In the genomic region with DNA sequence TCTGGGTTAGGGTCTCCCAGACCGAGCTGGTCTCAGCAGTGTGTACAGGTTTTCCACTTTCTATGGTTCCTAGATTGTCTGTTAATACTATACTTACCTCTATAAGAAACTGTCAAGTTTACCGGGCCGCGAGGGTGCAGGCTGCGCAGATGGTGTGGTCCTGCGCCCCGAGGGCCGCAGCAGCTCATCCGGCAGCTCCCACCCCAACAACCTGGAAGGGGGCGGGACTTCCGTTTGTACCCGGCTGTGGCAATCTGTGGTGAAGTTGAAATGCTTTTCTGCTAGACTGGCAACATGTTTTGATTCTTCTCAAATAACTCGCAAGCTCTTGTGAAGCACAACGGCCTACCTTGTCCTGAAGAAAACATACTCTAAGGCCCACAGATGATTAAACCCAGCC, we compare ENCODE assay signal across 2 cellular contexts.
TF ChIP-seq lines count a peak whose summit lies in the region.

CLEC9A (plus strand) TSS at position 237 of the 400 bp plus-strand sequence. CDS start 22,006 bp downstream, outside the sequence.

TF ChIP-seq in SK-N-SH, 30 proteins besides CTCF, POLR2A, EP300 and RAD21:
- TF ChIP-seq USF1 (IDR thresholded peaks at IDR 0.05; ENCODE audit: borderline replicate concordance, low read depth) (no peak), SIN3A (IDR thresholded peaks at IDR 0.05; ENCODE audit: borderline replicate concordance, low read depth, low read length) (no peak), GABPA (IDR thresholded peaks at IDR 0.05; ENCODE audit: low read depth) (0 out of 2 replicates have a peak, but pooled peaks have one; percentile 15), IRF3 (IDR thresholded peaks at IDR 0.05; ENCODE audit: low read depth, low read length) (no peak)

TF ChIP-seq in SK-N-SH treated with all-trans-retinoic acid at 6 μM for 48 hours, 23 proteins besides CTCF, POLR2A, EP300 and RAD21 (continued from another document):
- TF ChIP-seq, protein P1, sequence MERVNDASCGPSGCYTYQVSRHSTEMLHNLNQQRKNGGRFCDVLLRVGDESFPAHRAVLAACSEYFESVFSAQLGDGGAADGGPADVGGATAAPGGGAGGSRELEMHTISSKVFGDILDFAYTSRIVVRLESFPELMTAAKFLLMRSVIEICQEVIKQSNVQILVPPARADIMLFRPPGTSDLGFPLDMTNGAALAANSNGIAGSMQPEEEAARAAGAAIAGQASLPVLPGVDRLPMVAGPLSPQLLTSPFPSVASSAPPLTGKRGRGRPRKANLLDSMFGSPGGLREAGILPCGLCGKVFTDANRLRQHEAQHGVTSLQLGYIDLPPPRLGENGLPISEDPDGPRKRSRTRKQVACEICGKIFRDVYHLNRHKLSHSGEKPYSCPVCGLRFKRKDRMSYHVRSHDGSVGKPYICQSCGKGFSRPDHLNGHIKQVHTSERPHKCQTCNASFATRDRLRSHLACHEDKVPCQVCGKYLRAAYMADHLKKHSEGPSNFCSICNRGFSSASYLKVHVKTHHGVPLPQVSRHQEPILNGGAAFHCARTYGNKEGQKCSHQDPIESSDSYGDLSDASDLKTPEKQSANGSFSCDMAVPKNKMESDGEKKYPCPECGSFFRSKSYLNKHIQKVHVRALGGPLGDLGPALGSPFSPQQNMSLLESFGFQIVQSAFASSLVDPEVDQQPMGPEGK (CRISPR knock-in tag; IDR thresholded peaks at IDR 0.05; ENCODE audit: borderline replicate concordance) = no peak
- TF ChIP-seq SNAI2 (CRISPR knock-in tag; IDR thresholded peaks at IDR 0.05) (no peak), TOX (CRISPR knock-in tag; IDR thresholded peaks at IDR 0.05; ENCODE audit: borderline replicate concordance) (no peak), CSDC2 (CRISPR knock-in tag; IDR thresholded peaks at IDR 0.05) (no peak), ZNF565 (CRISPR knock-in tag; conservative IDR thresholded peaks at IDR 0.05; ENCODE audit: low read depth) (no peak), GLIS3 (CRISPR knock-in tag; IDR thresholded peaks at IDR 0.05) (no peak), ZFP30 (CRISPR knock-in tag; IDR thresholded peaks at IDR 0.05) (no peak), ISL1 (CRISPR knock-in tag; IDR thresholded peaks at IDR 0.05) (no peak), ZC3H10 (CRISPR knock-in tag; IDR thresholded peaks at IDR 0.05) (no peak), ARNTL (CRISPR knock-in tag; IDR thresholded peaks at IDR 0.05; ENCODE audit: borderline replicate concordance, low read depth) (no peak)
- TF ChIP-seq, protein P2, sequence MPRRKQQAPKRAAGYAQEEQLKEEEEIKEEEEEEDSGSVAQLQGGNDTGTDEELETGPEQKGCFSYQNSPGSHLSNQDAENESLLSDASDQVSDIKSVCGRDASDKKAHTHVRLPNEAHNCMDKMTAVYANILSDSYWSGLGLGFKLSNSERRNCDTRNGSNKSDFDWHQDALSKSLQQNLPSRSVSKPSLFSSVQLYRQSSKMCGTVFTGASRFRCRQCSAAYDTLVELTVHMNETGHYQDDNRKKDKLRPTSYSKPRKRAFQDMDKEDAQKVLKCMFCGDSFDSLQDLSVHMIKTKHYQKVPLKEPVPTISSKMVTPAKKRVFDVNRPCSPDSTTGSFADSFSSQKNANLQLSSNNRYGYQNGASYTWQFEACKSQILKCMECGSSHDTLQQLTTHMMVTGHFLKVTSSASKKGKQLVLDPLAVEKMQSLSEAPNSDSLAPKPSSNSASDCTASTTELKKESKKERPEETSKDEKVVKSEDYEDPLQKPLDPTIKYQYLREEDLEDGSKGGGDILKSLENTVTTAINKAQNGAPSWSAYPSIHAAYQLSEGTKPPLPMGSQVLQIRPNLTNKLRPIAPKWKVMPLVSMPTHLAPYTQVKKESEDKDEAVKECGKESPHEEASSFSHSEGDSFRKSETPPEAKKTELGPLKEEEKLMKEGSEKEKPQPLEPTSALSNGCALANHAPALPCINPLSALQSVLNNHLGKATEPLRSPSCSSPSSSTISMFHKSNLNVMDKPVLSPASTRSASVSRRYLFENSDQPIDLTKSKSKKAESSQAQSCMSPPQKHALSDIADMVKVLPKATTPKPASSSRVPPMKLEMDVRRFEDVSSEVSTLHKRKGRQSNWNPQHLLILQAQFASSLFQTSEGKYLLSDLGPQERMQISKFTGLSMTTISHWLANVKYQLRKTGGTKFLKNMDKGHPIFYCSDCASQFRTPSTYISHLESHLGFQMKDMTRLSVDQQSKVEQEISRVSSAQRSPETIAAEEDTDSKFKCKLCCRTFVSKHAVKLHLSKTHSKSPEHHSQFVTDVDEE (CRISPR knock-in tag; IDR thresholded peaks at IDR 0.05) = no peak
- TF ChIP-seq, protein P3, sequence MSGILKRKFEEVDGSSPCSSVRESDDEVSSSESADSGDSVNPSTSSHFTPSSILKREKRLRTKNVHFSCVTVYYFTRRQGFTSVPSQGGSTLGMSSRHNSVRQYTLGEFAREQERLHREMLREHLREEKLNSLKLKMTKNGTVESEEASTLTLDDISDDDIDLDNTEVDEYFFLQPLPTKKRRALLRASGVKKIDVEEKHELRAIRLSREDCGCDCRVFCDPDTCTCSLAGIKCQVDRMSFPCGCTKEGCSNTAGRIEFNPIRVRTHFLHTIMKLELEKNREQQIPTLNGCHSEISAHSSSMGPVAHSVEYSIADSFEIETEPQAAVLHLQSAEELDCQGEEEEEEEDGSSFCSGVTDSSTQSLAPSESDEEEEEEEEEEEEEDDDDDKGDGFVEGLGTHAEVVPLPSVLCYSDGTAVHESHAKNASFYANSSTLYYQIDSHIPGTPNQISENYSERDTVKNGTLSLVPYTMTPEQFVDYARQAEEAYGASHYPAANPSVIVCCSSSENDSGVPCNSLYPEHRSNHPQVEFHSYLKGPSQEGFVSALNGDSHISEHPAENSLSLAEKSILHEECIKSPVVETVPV (CRISPR knock-in tag; IDR thresholded peaks at IDR 0.05) = no peak
